15 cellular contexts compared by ENCODE assay signal in genomic region chrX:11528623-11529022, GRCh38.
"Had no signal": no experiment of that assay in that cellular context is flagged by ENCODE, and none has a peak within 500 bp of the region (broad histone marks: within the 10 kb centered on the region; RNA-seq: fewer than 3 reads in every experiment).

No MANE protein-coding gene starts in this region.

- H3K27ac ChIP-seq: cardiac muscle cell, neutrophil, parathyroid adenoma, tibial nerve, vagina had no signal

- H3K79me2 ChIP-seq: parathyroid adenoma had no signal

- H2AFZ ChIP-seq: parathyroid adenoma had no signal

- H3K27me3 ChIP-seq: cardiac muscle cell, neutrophil, vagina had no signal

- H3K4me3 ChIP-seq: cardiac muscle cell, tibial nerve, vagina had no signal

- H3K9ac ChIP-seq: parathyroid adenoma had no signal

- H3K9me3 ChIP-seq: neutrophil, tibial nerve, vagina had no signal

- DNase-seq: activated CD4-positive, alpha-beta memory T cell treated with anti-CD3 and anti-CD28 coated beads, Interleukin-2, amount 10 ng/mL, durations not matched to agents 7 days and 5 days; activated CD4-positive, alpha-beta T cell treated with anti-CD3 and anti-CD28 coated beads for 36 hours; activated effector memory CD4-positive, alpha-beta T cell treated with Interleukin-2 at 50 U/mL for 16 hours; activated naive CD4-positive, alpha-beta T cell treated with anti-CD3 and anti-CD28 coated beads, Interleukin-2, amount 50 U/mL, for 16 hours; activated T-cell treated with anti-CD3 and anti-CD28 coated beads, Interleukin-2, amount 50 U/mL, for 24 hours; mesendoderm; natural killer cell; retina; stimulated activated CD4-positive, alpha-beta T cell treated with anti-CD3 and anti-CD28 coated beads, Interleukin-2, amount 100 ng/mL, for 48 hours had no signal

- ATAC-seq: activated CD4-positive, alpha-beta T cell treated with anti-CD3 and anti-CD28 coated beads for 36 hours; natural killer cell; stimulated activated memory B cell treated with anti-CD40 and anti-IgM and Interleukin-4, amounts not matched to agents 10 μg/mL and 1 μg/mL and 100 μg/mL, for 72 hours had no signal

- H3K36me3 ChIP-seq: cardiac muscle cell, neutrophil, tibial nerve, vagina had no signal

- H3K4me1 ChIP-seq: parathyroid adenoma, vagina had no signal
